In genomic region chrX:103920515-103920914, GRCh38 we compare ENCODE assay signal across 7 cellular contexts. TPM values are rescaled to one million over a fixed set of nuclear protein-coding genes. Genes with fewer than 3 reads are reported as not detected.
DNase-seq lines count a peak whose midpoint lies in the region; ATAC-seq, FAIRE-seq and TF ChIP-seq lines count a peak whose summit lies in the region.
"Not testable (repeated sequence)": the region's sequence is repeated elsewhere in the genome, so short reads cannot be mapped to it uniquely, and the experiment has no call there.

No MANE protein-coding gene starts in this region.

- not testable (repeated sequence) for H3K27me3 Mint-ChIP-seq in T-helper 1 cell treated with Interleukin-12 subunit alpha and Interleukin-12 subunit beta and Interleukin-4 antibody, amounts not matched to agents 30 μg/mL and 1 μg/mL, for 36 hours (ENCODE audit: low read depth)

- not testable (repeated sequence) for TF ChIP-seq CTCF in GM12878 (IDR thresholded peaks at IDR 0.05 in 2 of 3, conservative IDR thresholded peaks at IDR 0.05 in 1 of 3; ENCODE audit: control insufficient read depth in 2 of 3, extremely low read depth in 1 of 3, insufficient read depth in 1 of 3, low read depth in 3 of 3, low read length in 3 of 3)

- H3K4me2 ChIP-seq in GM12878 (ENCODE audit: control insufficient read depth, insufficient read depth): peak overlapping the region; percentile 64; the same call in 1 of the 2 replicates

- intact Hi-C loops in GM12878 (cut with micrococcal nuclease; ENCODE audit: unreplicated experiment): not testable (repeated sequence)

- not testable (repeated sequence) for H3K9me3 Mint-ChIP-seq in T-helper 1 cell treated with Interleukin-12 subunit alpha and Interleukin-12 subunit beta and Interleukin-4 antibody, amounts not matched to agents 30 μg/mL and 1 μg/mL, for 36 hours

- POLR2A ChIA-PET in GM12878 (lab: Charles Lee): not testable (repeated sequence)

- FAIRE-seq in GM12891 (lab: Jason Lieb, UNC): peak; percentile 95
- peak; percentile 98 for FAIRE-seq in GM19239 (lab: Jason Lieb, UNC)
- peak; percentile 86 for FAIRE-seq in GM12878 (lab: Jason Lieb, UNC)

- H3K9ac ChIP-seq in GM12878 (ENCODE audit: control insufficient read depth, insufficient read depth, low read length): not testable (repeated sequence)

- not testable (repeated sequence) for H3K9me3 ChIP-seq in GM12878 (replicated peaks; ENCODE audit: control insufficient read depth, insufficient read depth, low read length)

- H3K4me1 Mint-ChIP-seq in T-helper 1 cell treated with Interleukin-12 subunit alpha and Interleukin-12 subunit beta and Interleukin-4 antibody, amounts not matched to agents 30 μg/mL and 1 μg/mL, for 36 hours (ENCODE audit: low read depth): peaks cover 30% of the 10 kb centered on the region

- H3K27ac Mint-ChIP-seq in T-helper 1 cell treated with Interleukin-12 subunit alpha and Interleukin-12 subunit beta and Interleukin-4 antibody, amounts not matched to agents 30 μg/mL and 1 μg/mL, for 36 hours: not testable (repeated sequence)

- ATAC-seq in GM21717 (IDR thresholded peaks at IDR 0.05; ENCODE audit: unreplicated experiment): peak; percentile 44
- peak; percentile 54 for ATAC-seq in HG03025 (IDR thresholded peaks at IDR 0.05; ENCODE audit: low FRiP score, unreplicated experiment)
- ATAC-seq in HG03469 (IDR thresholded peaks at IDR 0.05; ENCODE audit: unreplicated experiment): peak; percentile 44
- peak; percentile 49 for ATAC-seq in GM12878

- in situ Hi-C loops in GM12878 (cut with MboI): not testable (repeated sequence)

- not testable (repeated sequence) for DNase-seq in GM12891 (ENCODE audit: insufficient read length, low spot score); GM19239 (ENCODE audit: insufficient read length, low spot score); GM12878 (ENCODE audit: low read depth, low spot score)

- RAD21 ChIA-PET in GM12878 (lab: Charles Lee; ENCODE audit: unreplicated experiment): interaction anchor here (4.1 to 5.1 kb wide), 2 partner anchors 12 to 19 kb away, joined by 28 to 43 read pairs; no protein-coding TSS in a partner anchor

- peak overlapping the region; percentile 25 for H3K4me3 Mint-ChIP-seq in T-helper 1 cell treated with Interleukin-12 subunit alpha and Interleukin-12 subunit beta and Interleukin-4 antibody, amounts not matched to agents 30 μg/mL and 1 μg/mL, for 36 hours

- not testable (repeated sequence) for TF ChIP-seq POLR2A in GM12891 (IDR thresholded peaks at IDR 0.05; ENCODE audit: low read depth, low read length); GM12878 (IDR thresholded peaks at IDR 0.05; ENCODE audit: low read depth, low read length)

- TF ChIP-seq EP300 in GM12878 (IDR thresholded peaks at IDR 0.05; ENCODE audit: borderline replicate concordance in 1 of 2, control insufficient read depth in 1 of 2, low read depth in 2 of 2, low read length in 2 of 2): not testable (repeated sequence)

- SMC1A ChIA-PET in GM12878 (lab: Charles Lee; ENCODE audit: uncharacterized antibody, unreplicated experiment): interaction anchor here (6.6 kb wide), 1 partner anchor 16 kb away, joined by 106 read pairs; no protein-coding TSS in a partner anchor

- WGBS in GM12878 (ENCODE audit: insufficient coverage, insufficient replicate concordance, low lambda C conversion rate, missing lambda C conversion rate): 11% methylated on average over 3 of the region's 3 CpGs

- H3K27me3 ChIP-seq in GM12878 (replicated peaks in 1 of 2; ENCODE audit: control insufficient read depth in 2 of 2, insufficient read depth in 2 of 2, low read length in 1 of 2): not testable (repeated sequence)

- H4K20me1 ChIP-seq in GM12878 (ENCODE audit: control insufficient read depth, insufficient read depth): not testable (repeated sequence)

- peak overlapping the region; percentile 5; the same call in 1 of the 2 replicates for H3K27ac ChIP-seq in GM12878 (ENCODE audit: control insufficient read depth, insufficient read depth)

- not testable (repeated sequence) for H3K36me3 Mint-ChIP-seq in T-helper 1 cell treated with Interleukin-12 subunit alpha and Interleukin-12 subunit beta and Interleukin-4 antibody, amounts not matched to agents 30 μg/mL and 1 μg/mL, for 36 hours (ENCODE audit: low read depth)

- H2AFZ ChIP-seq in GM12878 (ENCODE audit: control insufficient read depth, low read depth, low read length): not testable (repeated sequence)

- H3K4me1 ChIP-seq in GM12878 (ENCODE audit: control insufficient read depth, insufficient read depth, low read length): not testable (repeated sequence)

- CTCF ChIA-PET in GM12878 (lab: Yijun Ruan, JAX): interaction anchor here (5.4 to 6.5 kb wide), 2 partner anchors 13 to 19 kb away, joined by 33 to 64 read pairs; no protein-coding TSS in a partner anchor

- peak overlapping the region; percentile 80 for H3K4me3 ChIP-seq in GM12878

- not testable (repeated sequence) for H3K36me3 ChIP-seq in GM12878 (ENCODE audit: control insufficient read depth in 2 of 2, insufficient read depth in 2 of 2, low read length in 1 of 2)

- BruUV-seq in GM12878 (replicated peaks; lab: Mats Ljungman, UMichigan): not testable (repeated sequence)

- not testable (repeated sequence) for TF ChIP-seq RAD21 in GM12878 (IDR thresholded peaks at IDR 0.05; ENCODE audit: insufficient read depth, low read depth, low read length)

- peaks cover 32% of the 10 kb centered on the region for H3K79me2 ChIP-seq in GM12878 (ENCODE audit: control insufficient read depth, insufficient read depth, low read length)

TF ChIP-seq in GM12878, 131 proteins besides CTCF, POLR2A, EP300 and RAD21:
- TF ChIP-seq RUNX3 (IDR thresholded peaks at IDR 0.05; ENCODE audit: low read length): peak; percentile 40; the same call in 1 of the 2 replicates
TF ChIP-seq in GM12878: peak in this region for 1; not testable (repeated sequence) for 130.

RNA-seq across cellular contexts. Expression of gene TMSB15B, which starts 41.9 kb away (rescaled TPM):
- polyA plus RNA-seq in GM12891 (2012; ENCODE audit: low read depth, missing spikeins): 8.9 TPM
- 62.2 and 65.1 TPM in 2 replicates for total RNA-seq in GM12878 (2013; cell fraction: nucleolus; rRNA removed)
- total RNA-seq in GM12878 (2014; rRNA removed) (10.4 and 12.2 TPM in 2 replicates), GM12878 (2014; rRNA removed; fragmentation: Illumina TruSeq; extraction: Trizol) (8.8 and 10.0 TPM in 2 replicates), GM12878 (2021) (10.3 and 13.9 TPM in 2 replicates)
- polyA plus RNA-seq in GM12878 (2011; ENCODE audit: low read depth): 13.2 TPM
- polyA plus RNA-seq in GM12878 (2011; rRNA removed) (22.4 and 27.2 TPM in 2 replicates), GM12878 (2014; fragmentation: Illumina TruSeq; extraction: Trizol) (12.2 and 16.1 TPM in 2 replicates), GM12878 (2014; fragmentation: Nextera tagmentation; extraction: Ambion mirVana) (10 to 100 TPM; 38.6 to 45.2 TPM), GM12878 (2014; rRNA removed) (9.9 and 10.0 TPM in 2 replicates), GM12878 (2016; fragmentation: Nextera tagmentation; extraction: Ambion mirVana) (10 to 100 TPM; 27.5 to 35.2 TPM)
- 8.1 and 9.3 TPM in 2 replicates for polyA plus RNA-seq in GM12878 (2011; cell fraction: cytosol; rRNA removed)
- 23.6 and 28.3 TPM in 2 replicates for polyA plus RNA-seq in GM12878 (2011; cell fraction: nucleus; rRNA removed)
- 7.6 and 8.1 TPM in 2 replicates for polyA plus RNA-seq in GM12878 (2012)
- polyA minus RNA-seq in GM12878 (2011; rRNA and poly(A)+ RNA removed): 14.4 and 17.7 TPM in 2 replicates
- polyA minus RNA-seq in GM12878 (2011; cell fraction: cytosol; rRNA and poly(A)+ RNA removed): 5.3 and 5.9 TPM in 2 replicates
- 26.0 and 42.0 TPM in 2 replicates for polyA minus RNA-seq in GM12878 (2011; cell fraction: nucleus; rRNA and poly(A)+ RNA removed)
